ENCODE assay signal across 1 cellular context in the genomic region with DNA sequence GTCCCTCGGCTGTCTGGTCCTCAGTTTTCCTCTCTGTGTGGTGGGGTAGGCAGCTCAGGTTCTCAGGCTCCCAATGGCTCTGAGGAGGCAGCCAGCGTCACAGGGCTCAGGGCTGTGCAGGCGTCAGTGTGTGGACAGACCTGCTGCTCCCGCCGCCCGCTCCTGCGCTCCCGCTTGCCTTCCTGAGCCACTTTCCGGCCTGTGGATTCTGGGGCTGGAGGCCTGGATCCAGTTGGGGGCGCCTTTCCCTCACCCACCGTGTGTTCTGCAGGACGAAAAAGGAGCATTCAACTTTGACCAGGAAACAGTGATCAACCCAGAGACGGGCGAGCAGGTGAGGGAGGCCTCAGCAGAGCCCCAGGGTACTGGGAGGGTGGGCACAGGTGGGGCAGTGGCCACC.
TF ChIP-seq lines count a peak whose summit lies in the region.

No MANE protein-coding gene starts in this region.

TF ChIP-seq in K562, 482 proteins besides CTCF, POLR2A, EP300 and RAD21:
- TF ChIP-seq GTF2A2 (tag; IDR thresholded peaks at IDR 0.05), result no peak
- TF ChIP-seq NR2C2 (CRISPR knock-in tag; IDR thresholded peaks at IDR 0.05), result no peak
- no peak for TF ChIP-seq NR2C2 (tag; IDR thresholded peaks at IDR 0.05)
- no peak for TF ChIP-seq ZNF217 (CRISPR knock-in tag; IDR thresholded peaks at IDR 0.05)
- TF ChIP-seq OTX1 (CRISPR knock-in tag; IDR thresholded peaks at IDR 0.05), result no peak
- TF ChIP-seq ZSCAN29 (IDR thresholded peaks at IDR 0.05), result no peak
- TF ChIP-seq ZNF444 (CRISPR knock-in tag; IDR thresholded peaks at IDR 0.05), result no peak
- TF ChIP-seq TAF7 (tag; IDR thresholded peaks at IDR 0.05), result no peak
- no peak for TF ChIP-seq FOXP1 (CRISPR knock-in tag; IDR thresholded peaks at IDR 0.05)
- 0 out of 2 replicates have a peak, but pooled peaks have one; percentile 24 for TF ChIP-seq ZBTB33 (CRISPR knock-in tag; IDR thresholded peaks at IDR 0.05)
- TF ChIP-seq HSF4 (CRISPR knock-in tag; IDR thresholded peaks at IDR 0.05; ENCODE audit: borderline replicate concordance), result no peak
- TF ChIP-seq TFAM (CRISPR knock-in tag; conservative IDR thresholded peaks at IDR 0.05), result no peak
- TF ChIP-seq STAT5B (CRISPR knock-in tag; IDR thresholded peaks at IDR 0.05), result no peak
- no peak for TF ChIP-seq ZNF764 (CRISPR knock-in tag; IDR thresholded peaks at IDR 0.05; ENCODE audit: low read depth)
- TF ChIP-seq RBFOX2 (IDR thresholded peaks at IDR 0.05; ENCODE audit: low read depth, low read length), result peak; percentile 16; the same call in 1 of the 2 replicates
- 0 out of 2 replicates have a peak, but pooled peaks have one; percentile 27 for TF ChIP-seq POLR2G (IDR thresholded peaks at IDR 0.05; ENCODE audit: low read depth, low read length)
- no peak for TF ChIP-seq ZNF583 (CRISPR knock-in tag; IDR thresholded peaks at IDR 0.05)
- TF ChIP-seq TAF15 (IDR thresholded peaks at IDR 0.05; ENCODE audit: low read depth, low read length), result no peak
- TF ChIP-seq NFATC3 (IDR thresholded peaks at IDR 0.05), result no peak
- no peak for TF ChIP-seq NR2C1 (IDR thresholded peaks at IDR 0.05)
- TF ChIP-seq NR2C1 (tag; IDR thresholded peaks at IDR 0.05), result no peak
- TF ChIP-seq MYBL2 (IDR thresholded peaks at IDR 0.05; ENCODE audit: low read depth), result no peak
- no peak for TF ChIP-seq MYBL2 (CRISPR knock-in tag; IDR thresholded peaks at IDR 0.05; ENCODE audit: borderline replicate concordance)
- TF ChIP-seq BMI1 (IDR thresholded peaks at IDR 0.05; ENCODE audit: low read length), result no peak
- TF ChIP-seq, protein P1, sequence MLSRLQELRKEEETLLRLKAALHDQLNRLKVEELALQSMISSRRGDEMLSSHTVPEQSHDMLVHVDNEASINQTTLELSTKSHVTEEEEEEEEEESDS (CRISPR knock-in tag; IDR thresholded peaks at IDR 0.05), result no peak
